In the genomic region with DNA sequence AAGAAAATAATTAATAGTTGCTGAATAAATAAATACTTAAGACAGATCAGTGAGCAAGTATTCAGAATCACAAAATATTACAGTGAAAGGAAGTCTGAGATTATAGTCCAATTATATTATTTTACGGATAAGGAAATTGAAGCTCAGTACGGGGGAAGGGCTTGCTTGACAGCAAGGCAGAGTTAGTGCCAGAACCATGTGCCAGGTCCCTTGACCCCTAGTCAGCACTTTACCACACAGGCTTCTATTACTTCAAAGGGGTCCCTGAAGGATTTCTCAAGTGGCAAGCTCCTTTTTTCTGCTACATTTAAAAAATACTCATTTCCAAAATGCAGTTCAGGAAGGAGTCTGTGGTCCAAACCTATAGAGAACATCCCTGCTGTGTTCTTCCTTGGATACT, we compare ENCODE assay signal across 15 cellular contexts.
DNase-seq lines count a peak whose midpoint lies in the region; ATAC-seq and TF ChIP-seq lines count a peak whose summit lies in the region.
"Had no signal": no experiment of that assay in that cellular context is flagged by ENCODE, and none has a peak within 500 bp of the region (broad histone marks: within the 10 kb centered on the region; RNA-seq: fewer than 3 reads in every experiment).

No MANE protein-coding gene starts in this region.

- 0 out of 2 replicates have a peak overlapping the region, but pooled peaks have one; percentile 48 for H3K27ac ChIP-seq in SJCRH30

- H3K4me3 ChIP-seq in SJCRH30: no peak overlapping the region
- H3K4me3 ChIP-seq: GM12878 had no signal

- H3K36me3 ChIP-seq in SJCRH30: no peaks in the 10 kb centered on the region

- in situ Hi-C loops in GM13976 (cut with MboI; ENCODE audit: low sequenced_read_pairs, unreplicated experiment): no loop called here

- no peak for TF ChIP-seq CTCF in GM13976 (IDR thresholded peaks at IDR 0.05; ENCODE audit: borderline replicate concordance, control extremely low read depth, extremely low read depth, insufficient read depth, missing control alignments)

- no peaks in the 10 kb centered on the region for H3K27me3 ChIP-seq in SJCRH30
- H3K27me3 ChIP-seq: BE2C had no signal

- peaks cover 23% of the 10 kb centered on the region for H3K4me1 ChIP-seq in SJCRH30
- H3K4me1 ChIP-seq: Caco-2 had no signal

- H3K9me3 ChIP-seq in SJCRH30 (replicated peaks): no peaks in the 10 kb centered on the region
- H3K9me3 ChIP-seq: BE2C, Caco-2 had no signal

- intact Hi-C loops in left ventricle myocardium superior (cut with micrococcal nuclease): no loop called here
- intact Hi-C loops in Right ventricle myocardium inferior (cut with DNase I): no loop called here

- ATAC-seq in left ventricle myocardium superior (peak; percentile 34), Right ventricle myocardium inferior (no peak)
- ATAC-seq: GM12878 had no signal

- no peak for DNase-seq in left ventricle myocardium superior
- no peak for DNase-seq in Right ventricle myocardium inferior (ENCODE audit: missing footprints)
- no peak for DNase-seq in SJCRH30
- DNase-seq in medulla oblongata (ENCODE audit: extremely low spot score): peak; percentile 24
- DNase-seq in GM13976 (ENCODE audit: low spot score): no peak
- no peak for DNase-seq in GDM1 (lab: John Stamatoyannopoulos, UW)
- DNase-seq: ACHN; Caco-2; CD4-positive, CD25-positive, alpha-beta regulatory T cell; CD8-positive, alpha-beta memory T cell; DMS153; DMS79; H9 had no signal
